Comparison of ENCODE assay signal across 22 cellular contexts in the genomic region with DNA sequence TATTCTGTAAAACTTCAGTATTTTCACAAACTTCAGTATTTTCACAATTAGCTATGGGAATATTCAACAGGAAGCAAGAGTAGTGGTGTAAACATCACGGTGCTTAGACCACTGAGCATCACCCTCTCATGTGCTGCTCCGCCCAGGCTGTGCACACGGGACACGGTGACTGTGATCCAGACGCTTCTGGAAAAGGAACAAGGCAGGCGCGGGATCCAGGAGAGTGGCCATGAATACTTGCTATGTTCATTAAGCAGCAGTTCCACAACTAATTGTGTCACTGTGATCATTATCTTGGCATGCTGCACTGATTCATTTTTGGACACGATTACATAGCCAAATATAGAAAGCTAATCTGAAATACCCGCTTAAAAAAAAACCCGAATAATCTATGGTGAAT. TPM values are rescaled to one million over a fixed set of nuclear protein-coding genes. Genes with fewer than 3 reads are reported as not detected.
"Had no signal": no experiment of that assay in that cellular context is flagged by ENCODE, and none has a peak within 500 bp of the region (broad histone marks: within the 10 kb centered on the region; RNA-seq: fewer than 3 reads in every experiment).

No MANE protein-coding gene starts in this region.

- H3K36me3 ChIP-seq: esophagus muscularis mucosa, gastroesophageal sphincter, heart left ventricle, stomach, suprapubic skin, transverse colon, uterus had no signal

- FAIRE-seq: colon, islet of Langerhans had no signal

- H3K27ac ChIP-seq: esophagus muscularis mucosa, gastroesophageal sphincter, heart left ventricle, skin epidermis, stomach, suprapubic skin, transverse colon, uterus, VCaP had no signal

- H3K27me3 ChIP-seq: esophagus muscularis mucosa, gastroesophageal sphincter, heart left ventricle, stomach, suprapubic skin, transverse colon, uterus had no signal

- H3K4me3 ChIP-seq: esophagus muscularis mucosa, gastroesophageal sphincter, heart left ventricle, mucosa of descending colon, skin epidermis, stomach, suprapubic skin, transverse colon, uterus had no signal

- H3K4me1 ChIP-seq: esophagus muscularis mucosa, gastroesophageal sphincter, stomach, suprapubic skin, uterus had no signal

- DNase-seq: activated CD4-positive, alpha-beta T cell treated with anti-CD3 and anti-CD28 coated beads, Interleukin-2, amount 10 ng/mL, durations not matched to agents 7 days and 5 days; activated CD8-positive, alpha-beta T cell treated with anti-CD3 and anti-CD28 coated beads, Interleukin-2, amount 10 ng/mL, durations not matched to agents 7 days and 5 days; activated gamma-delta T cell; activated naive CD4-positive, alpha-beta T cell treated with anti-CD3 and anti-CD28 coated beads, Interleukin-2, amount 50 U/mL, for 16 hours; heart left ventricle; left ventricle myocardium superior; mucosa of descending colon; naive B cell; stimulated activated CD4-positive, alpha-beta T cell treated with anti-CD3 and anti-CD28 coated beads, Interleukin-1b, Interleukin-23, amount 100 ng/mL, for 48 hours; stomach; T-cell; transverse colon; uterus had no signal

- H3K9me3 ChIP-seq: esophagus muscularis mucosa, gastroesophageal sphincter, heart left ventricle, mucosa of descending colon, stomach, suprapubic skin, transverse colon, uterus had no signal

- ATAC-seq: activated CD4-positive, CD25-positive, alpha-beta regulatory T cell treated with anti-CD3 and anti-CD28 coated beads, Interleukin-2, amount 50 U/mL, for 24 hours; activated CD8-positive, alpha-beta T cell treated with anti-CD3 and anti-CD28 coated beads, Interleukin-2, amount 10 ng/mL, durations not matched to agents 7 days and 5 days; gastroesophageal sphincter; heart left ventricle; left ventricle myocardium superior; mucosa of descending colon; stimulated activated memory B cell treated with anti-CD40 and anti-IgM and Interleukin-4, amounts not matched to agents 10 μg/mL and 1 μg/mL and 100 μg/mL, for 72 hours; T-cell had no signal

RNA-seq across cellular contexts. Expression of a gene that starts 19.6 kb away (rescaled TPM):
- total RNA-seq: activated CD8-positive, alpha-beta T cell treated with anti-CD3 and anti-CD28 coated beads, Interleukin-2, amount 10 ng/mL, durations not matched to agents 7 days and 5 days had no signal
